Comparison of ENCODE assay signal across 8 cellular contexts in the genomic region with DNA sequence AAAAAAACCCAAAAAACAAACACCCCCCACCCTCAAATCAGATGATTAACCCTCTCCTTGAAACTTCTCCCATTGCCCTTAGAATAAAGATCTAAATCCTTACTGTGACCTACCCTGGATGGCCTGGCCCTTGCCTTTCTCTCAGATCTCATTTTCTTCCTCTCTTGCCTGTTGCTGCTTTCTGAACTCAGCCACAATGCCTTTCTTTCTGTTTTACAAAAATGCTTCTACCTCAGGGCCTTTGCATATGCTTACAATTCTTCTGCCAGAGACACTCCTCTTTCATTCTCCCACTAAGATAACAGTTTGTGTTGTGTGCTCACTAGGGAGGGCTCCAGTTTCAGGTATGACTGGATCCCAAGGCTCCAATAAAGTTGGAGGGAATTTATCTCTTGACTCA.
"Had no signal": no experiment of that assay in that cellular context is flagged by ENCODE, and none has a peak within 500 bp of the region (broad histone marks: within the 10 kb centered on the region; RNA-seq: fewer than 3 reads in every experiment).

No MANE protein-coding gene starts in this region.

- ATAC-seq: GM12878 had no signal

- FAIRE-seq: G401.6, GM12878, GM12891, GM12892, GM18507, GM19239 had no signal

- DNase-seq: GDM1, GF-D8 had no signal

- H3K4me3 ChIP-seq: GM12878 had no signal
